In the genomic region with DNA sequence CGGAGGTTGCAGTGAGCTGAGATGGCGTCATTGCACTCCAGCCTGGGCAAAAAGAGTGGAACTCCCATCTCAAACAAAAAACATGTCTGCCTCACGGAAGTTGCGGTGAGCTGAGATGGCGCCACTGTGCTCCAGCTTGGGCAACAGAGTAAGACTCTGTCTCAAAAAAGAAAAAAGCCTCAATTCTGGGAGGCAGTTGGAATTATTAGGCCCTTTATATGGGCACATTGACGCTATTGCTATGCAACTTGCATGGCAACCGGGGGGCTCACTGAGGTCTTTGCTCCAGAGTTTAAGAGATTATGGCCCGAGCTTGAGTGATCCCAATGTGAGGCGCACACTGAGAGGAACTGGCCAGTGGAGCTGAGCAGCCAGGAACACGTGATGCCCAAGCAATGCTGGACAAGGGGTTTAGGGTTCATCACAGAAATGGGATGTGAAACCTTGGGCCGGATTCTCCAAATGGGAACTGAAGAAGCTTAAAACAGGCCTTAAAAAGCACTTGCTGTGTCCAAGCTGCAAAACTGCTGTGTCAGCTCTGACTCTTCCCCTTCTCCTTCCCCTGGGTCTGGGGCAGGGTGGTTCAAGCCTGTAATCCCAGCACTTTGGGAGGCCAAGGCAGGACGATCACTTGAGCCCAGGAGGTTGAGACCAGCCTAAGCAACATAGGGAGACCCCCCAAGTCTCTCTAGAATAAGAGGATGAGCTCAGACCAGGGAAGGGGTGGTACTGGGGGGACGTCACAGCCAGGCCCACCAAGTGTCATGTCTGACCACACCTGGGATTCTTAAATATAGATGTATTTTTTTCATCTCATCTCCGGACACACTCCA, we compare ENCODE assay signal across 1 cellular context.
A peak's percentile ranks its signal among the peaks of the same experiment; 100 is the strongest.
TF ChIP-seq lines count a peak whose summit lies in the region.

No MANE protein-coding gene starts in this region.

TF ChIP-seq in HepG2, 621 proteins besides CTCF, POLR2A, EP300 and RAD21 (continues in another document):
- TF ChIP-seq KLF13 (CRISPR knock-in tag; IDR thresholded peaks at IDR 0.05) (0 out of 2 replicates have a peak, but pooled peaks have one; percentile 39), ZNF776 (CRISPR knock-in tag; IDR thresholded peaks at IDR 0.05) (peak; percentile 38; the same call in 1 of the 2 replicates), ZNF607 (CRISPR knock-in tag; IDR thresholded peaks at IDR 0.05; ENCODE audit: borderline replicate concordance) (no peak), UBTF (CRISPR knock-in tag; IDR thresholded peaks at IDR 0.05) (peak; percentile 26; the same call in 1 of the 2 replicates), ZNF782 (CRISPR knock-in tag; IDR thresholded peaks at IDR 0.05; ENCODE audit: borderline replicate concordance) (no peak), KDM4B (CRISPR knock-in tag; IDR thresholded peaks at IDR 0.05) (no peak), NR2F1 (CRISPR knock-in tag; IDR thresholded peaks at IDR 0.05) (no peak), KIAA2018 (CRISPR knock-in tag; IDR thresholded peaks at IDR 0.05; ENCODE audit: borderline replicate concordance) (no peak), CC2D1A (CRISPR knock-in tag; IDR thresholded peaks at IDR 0.05) (no peak), NBN (conservative IDR thresholded peaks at IDR 0.05) (no peak), RBFOX2 (IDR thresholded peaks at IDR 0.05; ENCODE audit: low read depth, low read length) (peak; percentile 88), TARDBP (CRISPR knock-in tag; IDR thresholded peaks at IDR 0.05) (peak; percentile 43; the same call in 1 of the 2 replicates), DRAP1 (CRISPR knock-in tag; IDR thresholded peaks at IDR 0.05) (peak; percentile 30; the same call in 1 of the 2 replicates), ZFP90 (CRISPR knock-in tag; IDR thresholded peaks at IDR 0.05; ENCODE audit: borderline replicate concordance) (0 out of 2 replicates have a peak, but pooled peaks have one; percentile 50), HNRNPK (IDR thresholded peaks at IDR 0.05; ENCODE audit: low read depth, low read length, poor library complexity, severe bottlenecking) (no peak), ZNF331 (CRISPR knock-in tag; IDR thresholded peaks at IDR 0.05) (peak; percentile 32), FIP1L1 (IDR thresholded peaks at IDR 0.05; ENCODE audit: borderline replicate concordance, insufficient read depth, low read depth, low read length) (peak; percentile 97; the same call in 1 of the 2 replicates), RBM39 (IDR thresholded peaks at IDR 0.05; ENCODE audit: low read depth, low read length, poor library complexity, severe bottlenecking) (peak; percentile 33), AKAP8 (CRISPR knock-in tag; IDR thresholded peaks at IDR 0.05) (no peak; the same call in none of the 2 replicates), MED8 (CRISPR knock-in tag; IDR thresholded peaks at IDR 0.05; ENCODE audit: insufficient replicate concordance) (peak; percentile 67), NONO (IDR thresholded peaks at IDR 0.05) (no peak), NONO (CRISPR knock-in tag; conservative IDR thresholded peaks at IDR 0.05) (peak; percentile 92), ZC3H13 (CRISPR knock-in tag; IDR thresholded peaks at IDR 0.05) (peak; percentile 93), SIN3A (IDR thresholded peaks at IDR 0.05; ENCODE audit: borderline replicate concordance, low read depth, low read length) (peak; percentile 50; the same call in 1 of the 2 replicates), POLR2G (IDR thresholded peaks at IDR 0.05; ENCODE audit: low read depth, low read length) (peak; percentile 93), ZBTB43 (CRISPR knock-in tag; conservative IDR thresholded peaks at IDR 0.05) (0 out of 2 replicates have a peak, but pooled peaks have one; percentile 9), ZNF749 (CRISPR knock-in tag; IDR thresholded peaks at IDR 0.05; ENCODE audit: borderline replicate concordance) (peak; percentile 92), SRSF1 (optimal IDR thresholded peaks at IDR 0.05; ENCODE audit: low read depth, low read length) (peak; percentile 29), AGO2 (optimal IDR thresholded peaks at IDR 0.05; ENCODE audit: low read depth, low read length) (peak; percentile 93), FOXP4 (CRISPR knock-in tag; IDR thresholded peaks at IDR 0.05) (0 out of 2 replicates have a peak, but pooled peaks have one; percentile 3), GTF3A (CRISPR knock-in tag; conservative IDR thresholded peaks at IDR 0.05) (peak; percentile 18; the same call in 1 of the 2 replicates), STAT5B (CRISPR knock-in tag; IDR thresholded peaks at IDR 0.05) (no peak)
- TF ChIP-seq, protein P1, sequence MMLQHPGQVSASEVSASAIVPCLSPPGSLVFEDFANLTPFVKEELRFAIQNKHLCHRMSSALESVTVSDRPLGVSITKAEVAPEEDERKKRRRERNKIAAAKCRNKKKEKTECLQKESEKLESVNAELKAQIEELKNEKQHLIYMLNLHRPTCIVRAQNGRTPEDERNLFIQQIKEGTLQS (CRISPR knock-in tag; IDR thresholded peaks at IDR 0.05) = no peak
- TF ChIP-seq, protein P2, sequence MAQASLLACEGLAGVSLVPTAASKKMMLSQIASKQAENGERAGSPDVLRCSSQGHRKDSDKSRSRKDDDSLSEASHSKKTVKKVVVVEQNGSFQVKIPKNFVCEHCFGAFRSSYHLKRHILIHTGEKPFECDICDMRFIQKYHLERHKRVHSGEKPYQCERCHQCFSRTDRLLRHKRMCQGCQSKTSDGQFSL (CRISPR knock-in tag; IDR thresholded peaks at IDR 0.05) = peak; percentile 42; the same call in 1 of the 2 replicates
- TF ChIP-seq, protein P3, sequence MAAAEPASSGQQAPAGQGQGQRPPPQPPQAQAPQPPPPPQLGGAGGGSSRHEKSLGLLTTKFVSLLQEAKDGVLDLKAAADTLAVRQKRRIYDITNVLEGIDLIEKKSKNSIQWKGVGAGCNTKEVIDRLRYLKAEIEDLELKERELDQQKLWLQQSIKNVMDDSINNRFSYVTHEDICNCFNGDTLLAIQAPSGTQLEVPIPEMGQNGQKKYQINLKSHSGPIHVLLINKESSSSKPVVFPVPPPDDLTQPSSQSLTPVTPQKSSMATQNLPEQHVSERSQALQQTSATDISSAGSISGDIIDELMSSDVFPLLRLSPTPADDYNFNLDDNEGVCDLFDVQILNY (CRISPR knock-in tag; conservative IDR thresholded peaks at IDR 0.05) = no peak
- TF ChIP-seq, protein P4, sequence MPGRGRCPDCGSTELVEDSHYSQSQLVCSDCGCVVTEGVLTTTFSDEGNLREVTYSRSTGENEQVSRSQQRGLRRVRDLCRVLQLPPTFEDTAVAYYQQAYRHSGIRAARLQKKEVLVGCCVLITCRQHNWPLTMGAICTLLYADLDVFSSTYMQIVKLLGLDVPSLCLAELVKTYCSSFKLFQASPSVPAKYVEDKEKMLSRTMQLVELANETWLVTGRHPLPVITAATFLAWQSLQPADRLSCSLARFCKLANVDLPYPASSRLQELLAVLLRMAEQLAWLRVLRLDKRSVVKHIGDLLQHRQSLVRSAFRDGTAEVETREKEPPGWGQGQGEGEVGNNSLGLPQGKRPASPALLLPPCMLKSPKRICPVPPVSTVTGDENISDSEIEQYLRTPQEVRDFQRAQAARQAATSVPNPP (CRISPR knock-in tag; IDR thresholded peaks at IDR 0.05) = peak; percentile 73
